ENCODE assay signal across 22 cellular contexts in the genomic region with DNA sequence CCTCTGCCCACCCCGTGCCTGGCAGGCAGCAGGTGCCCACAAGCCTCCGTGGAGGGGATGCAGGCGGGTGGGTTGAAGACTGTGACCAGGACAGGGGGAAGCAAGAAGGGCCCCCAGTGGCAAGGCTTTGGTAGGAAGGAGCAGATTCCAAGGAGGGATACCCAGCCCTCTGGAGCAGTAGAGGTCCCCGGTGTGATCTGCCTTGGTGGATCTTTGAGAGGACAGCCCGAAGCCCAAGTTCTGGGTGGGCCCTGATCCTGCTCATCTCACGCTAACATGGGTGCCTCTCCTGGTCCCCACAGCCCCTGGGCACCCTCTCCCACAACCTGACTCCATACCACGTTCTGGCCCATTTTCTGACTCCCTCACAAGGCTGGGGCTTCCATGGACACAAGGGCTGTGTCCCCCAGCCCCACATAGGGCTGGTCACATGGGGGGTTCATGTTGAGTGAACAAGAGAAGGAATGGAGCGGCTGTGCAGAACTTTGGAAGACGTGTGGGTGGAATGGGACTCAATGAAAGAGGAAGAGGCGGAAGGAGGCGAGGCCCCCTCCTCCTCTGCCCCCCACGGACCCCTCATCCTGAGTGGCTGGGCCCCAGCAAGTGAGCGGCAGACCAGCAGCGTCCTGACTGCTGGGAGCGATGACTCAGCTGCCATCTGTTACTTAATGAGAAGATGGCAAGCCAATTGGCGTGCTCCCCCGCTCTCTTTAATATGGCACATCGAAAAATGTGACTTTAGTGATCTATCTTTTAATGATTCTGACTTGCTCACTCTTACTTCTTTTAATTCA.
DNase-seq lines count a peak whose midpoint lies in the region; ATAC-seq and TF ChIP-seq lines count a peak whose summit lies in the region.
"Had no signal": no experiment of that assay in that cellular context is flagged by ENCODE, and none has a peak within 500 bp of the region (broad histone marks: within the 10 kb centered on the region; RNA-seq: fewer than 3 reads in every experiment).

No MANE protein-coding gene starts in this region.

- H3K27me3 Mint-ChIP-seq in chondrocyte (ENCODE audit: low read depth), result peaks cover 15% of the 10 kb centered on the region
- H3K27me3 Mint-ChIP-seq: activated naive CD8-positive, alpha-beta T cell treated with anti-CD3 and anti-CD28 coated beads, Interleukin-2, amount 50 U/mL, for 24 hours had no signal

- H3K9me3 Mint-ChIP-seq in chondrocyte (ENCODE audit: low read depth), result no peaks in the 10 kb centered on the region
- H3K9me3 Mint-ChIP-seq: activated naive CD8-positive, alpha-beta T cell treated with anti-CD3 and anti-CD28 coated beads, Interleukin-2, amount 50 U/mL, for 24 hours; dendritic cell treated with granulocyte-macrophage colony-stimulating factor and Interleukin-4, amounts not matched to agents 40 ng/mL and 50 ng/mL, for 4 days; naive thymus-derived CD8-positive, alpha-beta T cell; WTC11 had no signal

- no peak overlapping the region for H3K27ac ChIP-seq in upper lobe of right lung
- H3K27ac ChIP-seq: parathyroid adenoma, PC-9, stomach had no signal

- no peak for TF ChIP-seq CTCF in chondrocyte (IDR thresholded peaks at IDR 0.05)
- no peak for TF ChIP-seq CTCF in upper lobe of right lung (IDR thresholded peaks at IDR 0.05)

- peak; percentile 48 for DNase-seq in activated effector memory CD4-positive, alpha-beta T cell treated with anti-CD3 and anti-CD28 coated beads, Interleukin-2, amount 50 U/mL, for 16 hours
- no peak for DNase-seq in activated effector memory CD4-positive, alpha-beta T cell treated with Interleukin-2 at 50 U/mL for 16 hours
- DNase-seq in NCI-H1694 (lab: John Stamatoyannopoulos, UW) (peak; percentile 97), chondrocyte (ENCODE audit: low spot score) (peak; percentile 80), upper lobe of right lung (peak; percentile 51), ureter (ENCODE audit: low spot score) (no peak)
- DNase-seq: activated naive CD8-positive, alpha-beta T cell treated with anti-CD3 and anti-CD28 coated beads, Interleukin-2, amount 50 U/mL, for 24 hours; foreskin fibroblast; kidney glomerular epithelial cell; mammary epithelial cell; naive thymus-derived CD8-positive, alpha-beta T cell; NCI-H2081 treated with DMSO at 0.1 percent for 48 hours; PC-9; stimulated activated CD4-positive, alpha-beta T cell treated with anti-CD3 and anti-CD28 coated beads, Interleukin-2, amount 100 ng/mL, for 24 hours; stomach had no signal

- no peaks in the 10 kb centered on the region for H3K4me1 ChIP-seq in upper lobe of right lung
- H3K4me1 ChIP-seq: parathyroid adenoma, stomach had no signal

- no peak overlapping the region for H3K4me3 ChIP-seq in upper lobe of right lung
- H3K4me3 ChIP-seq: K562, PC-9, stomach had no signal

- no peaks in the 10 kb centered on the region for H3K9me3 ChIP-seq in upper lobe of right lung

- H3K36me3 ChIP-seq in upper lobe of right lung, result no peaks in the 10 kb centered on the region
- H3K36me3 ChIP-seq: stomach had no signal

- H3K36me3 Mint-ChIP-seq in chondrocyte (ENCODE audit: low read depth), result peaks cover 2% of the 10 kb centered on the region
- H3K36me3 Mint-ChIP-seq: CD14-positive monocyte; naive thymus-derived CD8-positive, alpha-beta T cell; WTC11 had no signal

- no peak for ATAC-seq in upper lobe of right lung
- no peak for ATAC-seq in HG03175 (IDR thresholded peaks at IDR 0.05; ENCODE audit: unreplicated experiment)
- no peak for ATAC-seq in HG03135 (IDR thresholded peaks at IDR 0.05; ENCODE audit: unreplicated experiment)
- ATAC-seq: activated naive CD8-positive, alpha-beta T cell treated with anti-CD3 and anti-CD28 coated beads, Interleukin-2, amount 50 U/mL, for 24 hours; K562; naive thymus-derived CD8-positive, alpha-beta T cell; WTC11 had no signal

- no peak overlapping the region for H3K4me3 Mint-ChIP-seq in chondrocyte (ENCODE audit: unreplicated experiment)
- H3K4me3 Mint-ChIP-seq: activated naive CD8-positive, alpha-beta T cell treated with anti-CD3 and anti-CD28 coated beads, Interleukin-2, amount 50 U/mL, for 24 hours; CD14-positive monocyte; dendritic cell treated with granulocyte-macrophage colony-stimulating factor and Interleukin-4, amounts not matched to agents 40 ng/mL and 50 ng/mL, for 4 days; naive thymus-derived CD8-positive, alpha-beta T cell; WTC11 had no signal

- H3K27me3 ChIP-seq in upper lobe of right lung, result no peaks in the 10 kb centered on the region

- peaks cover 6% of the 10 kb centered on the region for H3K4me1 Mint-ChIP-seq in chondrocyte (ENCODE audit: low read depth)
- H3K4me1 Mint-ChIP-seq: activated naive CD8-positive, alpha-beta T cell treated with anti-CD3 and anti-CD28 coated beads, Interleukin-2, amount 50 U/mL, for 24 hours; CD14-positive monocyte had no signal

- H3K27ac Mint-ChIP-seq in chondrocyte (ENCODE audit: unreplicated experiment), result no peak overlapping the region
- H3K27ac Mint-ChIP-seq: activated naive CD8-positive, alpha-beta T cell treated with anti-CD3 and anti-CD28 coated beads, Interleukin-2, amount 50 U/mL, for 24 hours; CD14-positive monocyte; dendritic cell treated with granulocyte-macrophage colony-stimulating factor and Interleukin-4, amounts not matched to agents 40 ng/mL and 50 ng/mL, for 4 days; WTC11 had no signal

- intact Hi-C loops in upper lobe of right lung (cut with DNase I), result no loop called here

Comparison
In these comparisons a context has a peak if more than half of its experiments do, and no peak if none do; other contexts are left out.
1. DNase-seq: peak in activated effector memory CD4-positive, alpha-beta T cell treated with anti-CD3 and anti-CD28 coated beads, Interleukin-2, amount 50 U/mL, for 16 hours (single experiment), NCI-H1694 (single experiment), chondrocyte (single experiment) and upper lobe of right lung (single experiment); none in activated effector memory CD4-positive, alpha-beta T cell treated with Interleukin-2 at 50 U/mL for 16 hours (single experiment) and ureter (single experiment).